ENCODE assay signal across 15 cellular contexts in the genomic region with DNA sequence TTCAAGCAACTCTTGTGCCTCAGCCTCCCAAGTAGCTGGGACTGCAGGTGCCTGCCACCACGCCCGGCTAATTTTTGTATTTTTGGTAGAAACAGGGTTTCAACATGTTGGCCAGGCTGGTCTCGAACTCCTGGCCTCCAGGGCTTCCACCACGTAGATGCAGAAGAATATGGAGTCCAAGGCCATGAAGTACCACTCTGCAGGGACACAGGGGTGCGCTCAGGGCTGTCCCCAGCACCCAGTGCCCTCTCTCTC. TPM values are rescaled to one million over a fixed set of nuclear protein-coding genes. Genes with fewer than 3 reads are reported as not detected.
"Had no signal": no experiment of that assay in that cellular context is flagged by ENCODE, and none has a peak within 500 bp of the region (broad histone marks: within the 10 kb centered on the region; RNA-seq: fewer than 3 reads in every experiment).

No MANE protein-coding gene starts in this region.

RNA-seq across cellular contexts. Expression of gene CATSPER1, which starts 3.2 kb away (rescaled TPM):
- total RNA-seq: hepatocyte, left ventricle myocardium inferior, lower leg skin, mesothelial cell of epicardium, progenitor cell of endocrine pancreas, right atrium auricular region, right lobe of liver, suprapubic skin, thoracic aorta had no signal
- polyA plus RNA-seq: hepatocyte, ovary had no signal

RNA-seq across cellular contexts. Expression of gene CST6, which starts 11.3 kb away (rescaled TPM):
- total RNA-seq: left ventricle myocardium inferior, mononuclear cell, natural killer cell, progenitor cell of endocrine pancreas, right lobe of liver, subcutaneous adipose tissue had no signal

RNA-seq across cellular contexts. Expression of gene GAL3ST3, which starts 25.8 kb away (rescaled TPM):
- total RNA-seq: lower leg skin, lung, mononuclear cell, natural killer cell, right lobe of liver, suprapubic skin, upper lobe of right lung had no signal
- polyA plus RNA-seq: lung had no signal
